ENCODE assay signal across 22 cellular contexts in genomic region chr9:120383611-120383998, GRCh38.
DNase-seq lines count a peak whose midpoint lies in the region; ATAC-seq, FAIRE-seq and TF ChIP-seq lines count a peak whose summit lies in the region.
"Had no signal": no experiment of that assay in that cellular context is flagged by ENCODE, and none has a peak within 500 bp of the region (broad histone marks: within the 10 kb centered on the region; RNA-seq: fewer than 3 reads in every experiment).

No MANE protein-coding gene starts in this region.

- H3K4me1 ChIP-seq in HEK293 (ENCODE audit: control insufficient read depth, insufficient read depth, low read length), result peaks cover 10% of the 10 kb centered on the region
- H3K4me1 ChIP-seq in H1 (replicated peaks in 1 of 4; ENCODE audit: control insufficient read depth in 3 of 4, insufficient read depth in 4 of 4, low read length in 3 of 4), result 0 out of 7 replicates have a peak, but pooled peaks cover 0 to 7% (median 0%) of the 10 kb centered on the region in 4 experiments
- peaks cover 0 to 8% (median 0%) of the 10 kb centered on the region in 4 donors for H3K4me1 ChIP-seq in sigmoid colon
- H3K4me1 ChIP-seq in prostate gland (replicated peaks), result peaks cover 9% of the 10 kb centered on the region

- H3K14ac ChIP-seq in H1 (ENCODE audit: insufficient read length), result no peak overlapping the region

- no peaks in the 10 kb centered on the region for H3K79me2 ChIP-seq in H1 (ENCODE audit: control insufficient read depth in 1 of 2, insufficient read depth in 2 of 2, low read length in 2 of 2)

- no peak overlapping the region for H2AK5ac ChIP-seq in H1 (ENCODE audit: low read depth, low read length)

- POLR2A ChIA-PET in HEK293 (lab: Yijun Ruan, JAX) (interaction anchor here (0.6 kb wide), 1 partner anchor 19 kb away, joined by 4 read pairs; no protein-coding TSS in a partner anchor), H1 (lab: Charles Lee; ENCODE audit: partially characterized antibody) (no interaction called here)

- H3K56ac ChIP-seq in H1 (replicated peaks; ENCODE audit: insufficient read length, low read depth, low read length), result no peak overlapping the region

- no peak for TF ChIP-seq EP300 in H1 (IDR thresholded peaks at IDR 0.05; ENCODE audit: borderline replicate concordance in 1 of 2, low read depth in 2 of 2, low read length in 2 of 2)
- no peak for TF ChIP-seq EP300 in sigmoid colon (IDR thresholded peaks at IDR 0.05)

- H4K8ac ChIP-seq in H1 (ENCODE audit: extremely low read depth, insufficient read depth, low read length), result 0 out of 2 replicates have a peak overlapping the region, but pooled peaks have one; percentile 36

- no peak overlapping the region for H3K18ac ChIP-seq in H1 (ENCODE audit: extremely low read depth, low read length)

- intact Hi-C loops in sigmoid colon (cut with DNase I), result no loop called here
- intact Hi-C loops in prostate gland (cut with DNase I), result no loop called here

- no peaks in the 10 kb centered on the region for H3K79me1 ChIP-seq in H1 (ENCODE audit: low read depth, low read length)

- no peaks in the 10 kb centered on the region for H4K20me1 ChIP-seq in H1 (replicated peaks in 1 of 2; ENCODE audit: control insufficient read depth in 1 of 2, insufficient read depth in 2 of 2, low read length in 2 of 2)

- CTCF ChIA-PET in HEK293 (lab: Yijun Ruan, JAX) (interaction anchor here (0.6 kb wide), 1 partner anchor 50 kb away, joined by 4 read pairs; no protein-coding TSS in a partner anchor), H1 (lab: Charles Lee; ENCODE audit: partially characterized antibody) (interaction anchor here (0.7 to 2.4 kb wide), 6 partner anchors 11 to 455 kb away, joined by 3 to 8 read pairs (median 4); no protein-coding TSS in a partner anchor)

- no peak overlapping the region for H2BK5ac ChIP-seq in H1 (ENCODE audit: low read depth, low read length)

- no peak overlapping the region for H2BK20ac ChIP-seq in H1 (ENCODE audit: low read length)

- H3K27me3 ChIP-seq in H1 (replicated peaks in 1 of 4; ENCODE audit: control insufficient read depth in 3 of 4, extremely low read depth in 1 of 4, insufficient read depth in 3 of 4, low read length in 3 of 4) (no peaks in the 10 kb centered on the region; a peak in 1 of 7 replicates), sigmoid colon (no peaks in the 10 kb centered on the region), prostate gland (replicated peaks; ENCODE audit: insufficient read depth) (no peaks in the 10 kb centered on the region)
- H3K27me3 ChIP-seq: heart right ventricle had no signal

- no peak overlapping the region for H3K4ac ChIP-seq in H1 (replicated peaks; ENCODE audit: insufficient read length, low read depth, low read length)

- H3K9ac ChIP-seq in H1 (replicated peaks in 1 of 4; ENCODE audit: extremely low read depth in 1 of 4, low read depth in 3 of 4, low read length in 3 of 4), result no peak overlapping the region

- DNase-seq in NCI-H1417 (lab: John Stamatoyannopoulos, UW) (peak; percentile 2 to 95 (median 92)), NCI-H1417 treated with DMSO at 0.1 percent for 48 hours (lab: John Stamatoyannopoulos, UW) (no peak), H1 (ENCODE audit: low read depth in 1 of 2, low spot score in 2 of 2) (no peak), sigmoid colon (peak; percentile 36), prostate gland (ENCODE audit: low spot score) (no peak)
- no peak for DNase-seq in stimulated activated naive CD8-positive, alpha-beta T cell treated with anti-CD3 and anti-CD28 coated beads, Interleukin-15, Interleukin-2, amounts not matched to agents 100 U/mL and 50 U/mL, for 24 hours
- DNase-seq: activated CD4-positive, alpha-beta T cell treated with anti-CD3 and anti-CD28 coated beads for 4 hours; activated CD8-positive, alpha-beta memory T cell treated with anti-CD3 and anti-CD28 coated beads, Interleukin-2, amount 10 ng/mL, durations not matched to agents 7 days and 5 days; activated naive CD8-positive, alpha-beta T cell treated with anti-CD3 and anti-CD28 coated beads, Interleukin-2, amount 10 ng/mL, durations not matched to agents 7 days and 5 days; cortex of kidney; DND-41; heart right ventricle; Karpas-422; NCI-H1048; NCI-H446 treated with DMSO at 0.1 percent for 48 hours; Right ventricle myocardium superior; trophoblast cell had no signal

- no peak for FAIRE-seq in H1 (lab: Jason Lieb, UNC)
- FAIRE-seq: endometrium had no signal

- 90% methylated on average over 10 of the region's 10 CpGs; no CpG with 5 or more reads in 1 of the 2 experiments for WGBS in H1 (ENCODE audit: extremely low coverage in 1 of 2, insufficient coverage in 1 of 2, insufficient read length in 1 of 2, insufficient replicate concordance in 2 of 2, low coverage in 1 of 2, low lambda C conversion rate in 2 of 2, missing lambda C conversion rate in 1 of 2), 2 experiments
- 54 to 78% methylated on average over 10 of the region's 10 CpGs for WGBS in sigmoid colon, 2 donors
- 70% methylated on average over 10 of the region's 10 CpGs for WGBS in prostate gland

- no peak overlapping the region for H2BK12ac ChIP-seq in H1 (ENCODE audit: low read depth, low read length)

- H3K27ac ChIP-seq in HEK293 (ENCODE audit: extremely low read depth, low read depth, low read length), result no peak overlapping the region
- no peak overlapping the region for H3K27ac ChIP-seq in H1 (ENCODE audit: low read depth, low read length)
- no peak overlapping the region for H3K27ac ChIP-seq in sigmoid colon
- H3K27ac ChIP-seq in prostate gland, result no peak overlapping the region
- H3K27ac ChIP-seq: C4-2B, heart right ventricle had no signal

- no peak overlapping the region for H4K5ac ChIP-seq in H1 (ENCODE audit: insufficient read length, low read depth, low read length)

- H2BK15ac ChIP-seq in H1 (ENCODE audit: low read length), result no peak overlapping the region

- H3K4me2 ChIP-seq in H1 (ENCODE audit: insufficient read depth in 1 of 2, low read depth in 2 of 2, low read length in 2 of 2), result no peak overlapping the region

- no peak for TF ChIP-seq POLR2A in H1 (IDR thresholded peaks at IDR 0.05; ENCODE audit: control extremely low read depth in 1 of 2, low read depth in 2 of 2, low read length in 2 of 2)
- no peak for TF ChIP-seq POLR2A in sigmoid colon (IDR thresholded peaks at IDR 0.05)
- TF ChIP-seq POLR2A in prostate gland (IDR thresholded peaks at IDR 0.05), result no peak

- no peak overlapping the region for H3K23ac ChIP-seq in H1 (ENCODE audit: insufficient read length)

- H4K91ac ChIP-seq in H1 (replicated peaks; ENCODE audit: insufficient read length, low read length), result no peak overlapping the region

- H3K36me3 ChIP-seq in HEK293 (ENCODE audit: control insufficient read depth in 2 of 2, insufficient read depth in 1 of 2, low read length in 2 of 2), result peaks cover 0 to 8% of the 10 kb centered on the region in 2 experiments; a peak in 1 of 3 replicates
- H3K36me3 ChIP-seq in H1 (ENCODE audit: control insufficient read depth in 2 of 4, insufficient read depth in 4 of 4, low read length in 3 of 4), result no peaks in the 10 kb centered on the region; a peak in 2 of 8 replicates
- H3K36me3 ChIP-seq in sigmoid colon, result peaks cover 0 to 7% (median 0%) of the 10 kb centered on the region in 4 donors
- H3K36me3 ChIP-seq in prostate gland, result no peaks in the 10 kb centered on the region

- TF ChIP-seq RAD21 in H1 (IDR thresholded peaks at IDR 0.05 in 1 of 2, conservative IDR thresholded peaks at IDR 0.05 in 1 of 2; ENCODE audit: low read depth in 2 of 2, low read length in 2 of 2), result no peak

- H2AFZ ChIP-seq in H1 (ENCODE audit: low read length), result no peak overlapping the region

- H3K4me3 ChIP-seq in HEK293 (ENCODE audit: low read depth, low read length) (no peak overlapping the region), H1 (ENCODE audit: extremely low read depth in 1 of 4, insufficient read depth in 2 of 4, low read depth in 3 of 4, low read length in 4 of 4) (no peak overlapping the region), sigmoid colon (no peak overlapping the region), prostate gland (no peak overlapping the region)
- H3K4me3 ChIP-seq: heart right ventricle had no signal

- TF ChIP-seq CTCF in HEK293 (tag by site-specific recombination; IDR thresholded peaks at IDR 0.05) (no peak), H1 (IDR thresholded peaks at IDR 0.05; ENCODE audit: control extremely low read depth in 1 of 3, insufficient read depth in 1 of 3, low read depth in 1 of 3, low read length in 3 of 3) (no peak), sigmoid colon (IDR thresholded peaks at IDR 0.05) (no peak), prostate gland (IDR thresholded peaks at IDR 0.05) (no peak)

- ATAC-seq in stimulated activated naive CD8-positive, alpha-beta T cell treated with anti-CD3 and anti-CD28 coated beads, Interleukin-15, Interleukin-2, amounts not matched to agents 100 U/mL and 50 U/mL, for 24 hours, result no peak
- no peak for ATAC-seq in HG02852 (IDR thresholded peaks at IDR 0.05; ENCODE audit: unreplicated experiment)
- ATAC-seq: activated CD8-positive, alpha-beta memory T cell treated with anti-CD3 and anti-CD28 coated beads, Interleukin-2, amount 10 ng/mL, durations not matched to agents 7 days and 5 days; sciatic nerve had no signal

- no peaks in the 10 kb centered on the region for H3K23me2 ChIP-seq in H1 (ENCODE audit: low read depth, low read length)

- H2BK120ac ChIP-seq in H1 (replicated peaks; ENCODE audit: low read depth, low read length), result no peak overlapping the region

- H3K9me3 ChIP-seq in HEK293 (ENCODE audit: control insufficient read depth, insufficient read depth, low read depth, low read length) (no peaks in the 10 kb centered on the region), H1 (ENCODE audit: insufficient read depth in 2 of 2, low read depth in 1 of 2, low read length in 1 of 2) (no peaks in the 10 kb centered on the region), sigmoid colon (peaks cover 0 to 8% (median 0%) of the 10 kb centered on the region in 4 donors), prostate gland (no peaks in the 10 kb centered on the region)

TF ChIP-seq in HEK293, 187 proteins besides CTCF, POLR2A, EP300 and RAD21:
- peak; percentile 62 for TF ChIP-seq ZFHX2 (tag by site-specific recombination; conservative IDR thresholded peaks at IDR 0.05)
- no peak for TF ChIP-seq KLF16 (tag by site-specific recombination; IDR thresholded peaks at IDR 0.05)

TF ChIP-seq in H1, 55 proteins besides CTCF, POLR2A, EP300 and RAD21 (continues in another document):
- TF ChIP-seq CHD1 (IDR thresholded peaks at IDR 0.05; ENCODE audit: low read depth, low read length) (no peak), HDAC2 (IDR thresholded peaks at IDR 0.05; ENCODE audit: borderline replicate concordance in 1 of 2, low read depth in 2 of 2, low read length in 2 of 2) (no peak), SIN3A (conservative IDR thresholded peaks at IDR 0.05 in 1 of 2, IDR thresholded peaks at IDR 0.05 in 1 of 2; ENCODE audit: low read depth in 1 of 2, low read length in 2 of 2) (no peak), CHD2 (IDR thresholded peaks at IDR 0.05; ENCODE audit: low read length) (no peak), ASH2L (IDR thresholded peaks at IDR 0.05; ENCODE audit: low read length) (no peak), KDM5A (IDR thresholded peaks at IDR 0.05; ENCODE audit: low read length) (no peak), KDM1A (IDR thresholded peaks at IDR 0.05; ENCODE audit: borderline replicate concordance, low read length) (no peak), EGR1 (IDR thresholded peaks at IDR 0.05; ENCODE audit: borderline replicate concordance, low read depth, low read length) (no peak), CBX8 (IDR thresholded peaks at IDR 0.05; ENCODE audit: borderline replicate concordance, low read depth, low read length) (no peak)

Comparison
In these comparisons a context has a peak if more than half of its experiments do, and no peak if none do; other contexts are left out.
1. DNase-seq: peak in NCI-H1417 (3 of 3) and sigmoid colon (single experiment); none in NCI-H1417 treated with DMSO at 0.1 percent for 48 hours (single experiment), H1 (0 of 2), prostate gland (single experiment) and stimulated activated naive CD8-positive, alpha-beta T cell treated with anti-CD3 and anti-CD28 coated beads, Interleukin-15, Interleukin-2, amounts not matched to agents 100 U/mL and 50 U/mL, for 24 hours (single experiment).